8 cellular contexts compared by ENCODE assay signal in the genomic region with DNA sequence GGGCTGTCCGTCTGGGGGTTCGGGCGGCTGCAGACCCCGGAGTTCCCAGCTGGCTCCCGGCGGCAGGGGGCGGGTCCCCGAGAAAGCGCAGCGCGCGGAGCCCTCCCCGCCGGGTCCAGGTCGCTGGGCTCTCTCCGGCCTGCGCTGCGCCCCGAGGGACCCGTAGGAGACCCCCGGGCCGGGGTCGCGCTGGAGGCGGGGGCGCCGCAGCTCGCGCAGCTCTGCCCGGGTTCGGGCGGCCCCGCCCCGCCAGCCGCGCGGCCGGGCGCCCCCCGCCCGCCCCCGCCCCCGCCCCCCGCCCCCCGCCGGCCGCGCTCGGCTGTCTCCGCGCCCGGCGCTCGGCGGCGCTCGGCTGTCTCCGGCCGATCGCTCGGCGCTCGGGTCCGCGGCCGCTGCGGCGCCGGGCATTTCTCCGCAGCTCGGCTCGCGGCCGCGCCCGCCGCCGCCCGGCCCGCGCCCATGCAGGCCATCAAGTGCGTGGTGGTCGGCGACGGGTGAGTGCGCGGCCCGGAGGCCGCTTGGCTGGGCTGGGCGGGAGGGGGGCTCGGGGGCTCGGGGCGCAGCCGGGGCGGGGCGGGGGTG. TPM values are rescaled to one million over a fixed set of nuclear protein-coding genes. Genes with fewer than 3 reads are reported as not detected.
DNase-seq lines count a peak whose midpoint lies in the region; ATAC-seq and TF ChIP-seq lines count a peak whose summit lies in the region.

A gene (plus strand): TSS at position 376 of the 582 bp plus-strand sequence. CDS start 84 bp downstream, at position 460.

- DNase-seq in activated CD4-positive, CD25-positive, alpha-beta regulatory T cell (lab: John Stamatoyannopoulos, UW), result no peak
- peak; percentile 39 for DNase-seq in NCI-H2171 (lab: John Stamatoyannopoulos, UW)
- peak; percentile 73 for DNase-seq in astrocyte of the hippocampus (ENCODE audit: low read depth, low spot score)
- DNase-seq in kidney tubule cell (ENCODE audit: low spot score), result peak; percentile 33
- no peak for DNase-seq in stimulated activated CD4-positive, alpha-beta T cell treated with anti-CD3 and anti-CD28 coated beads, Interleukin-4, amount 100 ng/mL, for 1 hour
- DNase-seq in NCI-H1694 treated with DMSO at 0.1 percent for 48 hours (lab: John Stamatoyannopoulos, UW), result no peak

- TF ChIP-seq CTCF in subcutaneous adipose tissue (IDR thresholded peaks at IDR 0.05; ENCODE audit: low read depth), result no peak

- ATAC-seq in activated CD4-positive, CD25-positive, alpha-beta regulatory T cell treated with anti-CD3 and anti-CD28 coated beads, Interleukin-2, amount 50 U/mL, for 24 hours, result peak; percentile 17 to 20

RNA-seq across cellular contexts. Expression of the gene that starts here (rescaled TPM):
- 10 to 100 TPM in 3 of 4 donors, 1 to 10 TPM in 1; 5.2 to 28.3 (median 14.6) TPM for total RNA-seq in subcutaneous adipose tissue

Comparison
In these comparisons a context has a peak if more than half of its experiments do, and no peak if none do; other contexts are left out.
1. DNase-seq: peak in NCI-H2171 (single experiment), astrocyte of the hippocampus (single experiment) and kidney tubule cell (single experiment); none in activated CD4-positive, CD25-positive, alpha-beta regulatory T cell (0 of 4), stimulated activated CD4-positive, alpha-beta T cell treated with anti-CD3 and anti-CD28 coated beads, Interleukin-4, amount 100 ng/mL, for 1 hour (single experiment) and NCI-H1694 treated with DMSO at 0.1 percent for 48 hours (single experiment).